ENCODE assay signal across 8 cellular contexts in genomic region chr19:50328257-50329145, GRCh38. TPM values are rescaled to one million over a fixed set of nuclear protein-coding genes. Genes with fewer than 3 reads are reported as not detected.
DNase-seq lines count a peak whose midpoint lies in the region; ATAC-seq and TF ChIP-seq lines count a peak whose summit lies in the region.

No MANE protein-coding gene starts in this region.

- H3K4me3 ChIP-seq in left ventricle myocardium inferior (peak overlapping the region; percentile 62), iPS-11a (ENCODE audit: low read depth, low read length) (peak overlapping the region; percentile 43)

- no peak for DNase-seq in left ventricle myocardium inferior
- no peak for DNase-seq in Right ventricle myocardium superior
- no peak for DNase-seq in T-helper 2 cell treated with Interferon-gamma antibody and Interleukin-4, amounts not matched to agents 5 μg/mL and 100 μg/mL, for 36 hours (ENCODE audit: low spot score)
- DNase-seq in stimulated activated naive B cell treated with anti-CD40 and anti-IgM and Interleukin-4, amounts not matched to agents 10 μg/mL and 1 μg/mL and 100 μg/mL, for 72 hours, result no peak
- DNase-seq in GF-D8 (lab: John Stamatoyannopoulos, UW), result no peak
- no peak for DNase-seq in DMS153 (lab: John Stamatoyannopoulos, UW)

- H3K36me3 Mint-ChIP-seq in T-helper 2 cell treated with Interferon-gamma antibody and Interleukin-4, amounts not matched to agents 5 μg/mL and 100 μg/mL, for 36 hours (ENCODE audit: low read depth), result peaks cover 1% of the 10 kb centered on the region
- H3K36me3 Mint-ChIP-seq in stimulated activated naive B cell treated with anti-CD40 and anti-IgM and Interleukin-4, amounts not matched to agents 10 μg/mL and 1 μg/mL and 100 μg/mL, for 72 hours, result peaks cover 35 to 52% of the 10 kb centered on the region in 2 donors

- peaks cover 56% of the 10 kb centered on the region for H3K4me1 ChIP-seq in left ventricle myocardium inferior

- H3K9me3 Mint-ChIP-seq in T-helper 2 cell treated with Interferon-gamma antibody and Interleukin-4, amounts not matched to agents 5 μg/mL and 100 μg/mL, for 36 hours, result no peaks in the 10 kb centered on the region
- no peaks in the 10 kb centered on the region for H3K9me3 Mint-ChIP-seq in stimulated activated naive B cell treated with anti-CD40 and anti-IgM and Interleukin-4, amounts not matched to agents 10 μg/mL and 1 μg/mL and 100 μg/mL, for 72 hours

- peaks cover 17% of the 10 kb centered on the region for H3K27me3 Mint-ChIP-seq in T-helper 2 cell treated with Interferon-gamma antibody and Interleukin-4, amounts not matched to agents 5 μg/mL and 100 μg/mL, for 36 hours (ENCODE audit: low read depth)
- peaks cover 9 to 12% of the 10 kb centered on the region in 2 donors for H3K27me3 Mint-ChIP-seq in stimulated activated naive B cell treated with anti-CD40 and anti-IgM and Interleukin-4, amounts not matched to agents 10 μg/mL and 1 μg/mL and 100 μg/mL, for 72 hours

- intact Hi-C loops in left ventricle myocardium inferior (cut with micrococcal nuclease), result no loop called here
- intact Hi-C loops in Right ventricle myocardium superior (cut with DNase I), result no loop called here

- peak overlapping the region; percentile 91 for H3K27ac Mint-ChIP-seq in T-helper 2 cell treated with Interferon-gamma antibody and Interleukin-4, amounts not matched to agents 5 μg/mL and 100 μg/mL, for 36 hours
- peak overlapping the region; percentile 6 for H3K27ac Mint-ChIP-seq in stimulated activated naive B cell treated with anti-CD40 and anti-IgM and Interleukin-4, amounts not matched to agents 10 μg/mL and 1 μg/mL and 100 μg/mL, for 72 hours

- H3K27me3 ChIP-seq in left ventricle myocardium inferior (ENCODE audit: low read depth), result peaks cover 76% of the 10 kb centered on the region

- TF ChIP-seq CTCF in left ventricle myocardium inferior (IDR thresholded peaks at IDR 0.05; ENCODE audit: borderline replicate concordance), result no peak

- ATAC-seq in Right ventricle myocardium superior (ENCODE audit: poor library complexity) (no peak), HG02938 (IDR thresholded peaks at IDR 0.05; ENCODE audit: unreplicated experiment) (peak; percentile 14)
- peak in 1 of 2 donors; percentile 6 for ATAC-seq in stimulated activated naive B cell treated with anti-CD40 and anti-IgM and Interleukin-4, amounts not matched to agents 10 μg/mL and 1 μg/mL and 100 μg/mL, for 72 hours (replicated peaks)

- H3K9me3 ChIP-seq in left ventricle myocardium inferior (replicated peaks), result no peaks in the 10 kb centered on the region

- peak overlapping the region; percentile 82 for H3K4me3 Mint-ChIP-seq in T-helper 2 cell treated with Interferon-gamma antibody and Interleukin-4, amounts not matched to agents 5 μg/mL and 100 μg/mL, for 36 hours
- H3K4me3 Mint-ChIP-seq in stimulated activated naive B cell treated with anti-CD40 and anti-IgM and Interleukin-4, amounts not matched to agents 10 μg/mL and 1 μg/mL and 100 μg/mL, for 72 hours, result peak overlapping the region; percentile 92

- no peaks in the 10 kb centered on the region for H3K36me3 ChIP-seq in left ventricle myocardium inferior

- H3K4me1 Mint-ChIP-seq in T-helper 2 cell treated with Interferon-gamma antibody and Interleukin-4, amounts not matched to agents 5 μg/mL and 100 μg/mL, for 36 hours (ENCODE audit: low read depth), result peaks cover 54% of the 10 kb centered on the region
- peaks cover 55 to 76% of the 10 kb centered on the region in 2 donors for H3K4me1 Mint-ChIP-seq in stimulated activated naive B cell treated with anti-CD40 and anti-IgM and Interleukin-4, amounts not matched to agents 10 μg/mL and 1 μg/mL and 100 μg/mL, for 72 hours

- peak overlapping the region; percentile 67 for H3K27ac ChIP-seq in left ventricle myocardium inferior (replicated peaks)

RNA-seq across cellular contexts. Expression of gene KCNC3, which starts 0.7 kb away (rescaled TPM):
- total RNA-seq in left ventricle myocardium inferior (2.6 TPM), Right ventricle myocardium superior (2.0 TPM)

RNA-seq across cellular contexts. Expression of gene NAPSA, which starts 36.9 kb away (rescaled TPM):
- total RNA-seq in left ventricle myocardium inferior, result 0.05 TPM
- total RNA-seq in Right ventricle myocardium superior, result 0.40 TPM

RNA-seq across cellular contexts. Expression of gene NR1H2, which starts 47.8 kb away (rescaled TPM):
- 71.6 TPM for total RNA-seq in left ventricle myocardium inferior
- total RNA-seq in Right ventricle myocardium superior, result 68.4 TPM

RNA-seq across cellular contexts. Expression of gene POLD1, which starts 55.6 kb away (rescaled TPM):
- total RNA-seq in left ventricle myocardium inferior, result 10.8 TPM
- total RNA-seq in Right ventricle myocardium superior, result 7.8 TPM
